ENCODE assay signal across 14 cellular contexts in the genomic region with DNA sequence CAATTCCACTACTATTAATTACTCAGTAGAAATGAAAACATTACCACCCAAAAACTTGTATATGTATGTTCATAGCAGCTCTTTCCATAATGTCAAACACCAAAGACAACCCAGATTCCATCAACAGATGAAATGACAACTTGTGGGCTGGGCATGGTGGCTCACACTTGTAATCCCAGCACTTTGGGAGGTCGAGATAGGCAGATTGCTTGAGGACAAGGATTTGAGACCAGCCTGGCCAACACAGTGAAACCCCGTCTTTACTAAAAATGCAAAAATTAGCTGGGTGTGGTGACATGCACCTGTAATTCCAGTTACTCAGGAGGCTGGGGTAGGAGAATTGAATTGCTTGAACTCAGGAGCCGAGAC. TPM values are rescaled to one million over a fixed set of nuclear protein-coding genes. Genes with fewer than 3 reads are reported as not detected.
DNase-seq lines count a peak whose midpoint lies in the region; ATAC-seq, FAIRE-seq and TF ChIP-seq lines count a peak whose summit lies in the region.
"Had no signal": no experiment of that assay in that cellular context is flagged by ENCODE, and none has a peak within 500 bp of the region (broad histone marks: within the 10 kb centered on the region; RNA-seq: fewer than 3 reads in every experiment).

No MANE protein-coding gene starts in this region.

- dilution Hi-C loops in mammary epithelial cell (cut with HindIII; ENCODE audit: low sequenced_read_pairs) (no loop called here), keratinocyte (cut with MboI; ENCODE audit: extremely low pct_ligation_motif_present, low sequenced_read_pairs) (no loop called here)

- H2AFZ ChIP-seq in mammary epithelial cell (ENCODE audit: low read depth, low read length) (no peak overlapping the region), keratinocyte (ENCODE audit: control insufficient read depth, low read length) (no peak overlapping the region)

- TF ChIP-seq EP300 in stomach (IDR thresholded peaks at IDR 0.05), result no peak

- H3K27me3 Mint-ChIP-seq in MCF 10A (ENCODE audit: insufficient read depth, unreplicated experiment), result no peaks in the 10 kb centered on the region
- no peaks in the 10 kb centered on the region for H3K27me3 Mint-ChIP-seq in T-helper 17 cell

- H3K9me3 Mint-ChIP-seq in MCF 10A (ENCODE audit: unreplicated experiment), result no peaks in the 10 kb centered on the region

- no peaks in the 10 kb centered on the region for H3K9me1 ChIP-seq in keratinocyte (ENCODE audit: control insufficient read depth, extremely low read depth, insufficient read depth, low read length)

- intact Hi-C loops in MCF 10A (cut with micrococcal nuclease), result no loop called here
- intact Hi-C loops in mammary epithelial cell (cut with micrococcal nuclease), result no loop called here
- intact Hi-C loops in stomach (cut with DNase I; ENCODE audit: low total_unique reads), result no loop called here

- no peak overlapping the region for H3K27ac ChIP-seq in mammary epithelial cell (ENCODE audit: insufficient read depth, low read depth, low read length)
- peak overlapping the region; percentile 36 for H3K27ac ChIP-seq in keratinocyte (ENCODE audit: control insufficient read depth, insufficient read depth, low read length)
- peak overlapping the region; percentile 42 to 81 (median 73) for H3K27ac ChIP-seq in stomach

- no peak for DNase-seq in MCF 10A (ENCODE audit: unreplicated experiment)
- DNase-seq in mammary epithelial cell, result no peak
- DNase-seq in T-helper 17 cell, result no peak
- DNase-seq in keratinocyte (ENCODE audit: low read depth, low spot score), result no peak
- DNase-seq in stomach, result no peak
- no peak for DNase-seq in AG08395 (ENCODE audit: low spot score)
- DNase-seq in NCI-H2029 treated with DMSO at 0.1 percent for 48 hours (lab: John Stamatoyannopoulos, UW), result no peak
- DNase-seq: DMS 273 treated with DMSO at 0.1 percent for 48 hours; effector CD4-positive, alpha-beta T cell; H7 had no signal

- POLR2A ChIA-PET in MCF 10A (lab: Yijun Ruan, JAX), result interaction anchor here (0.6 to 1.2 kb wide), 4 partner anchors 10 to 1151 kb away, joined by 3 to 6 read pairs (median 3); partner anchors contain the start of gene UIMC1

- no peak for TF ChIP-seq POLR2A in stomach (IDR thresholded peaks at IDR 0.05)

- H3K4me3 ChIP-seq in mammary epithelial cell (replicated peaks in 1 of 3; ENCODE audit: insufficient read depth in 1 of 3, low read depth in 2 of 3, low read length in 3 of 3), result no peak overlapping the region
- no peak overlapping the region for H3K4me3 ChIP-seq in keratinocyte (ENCODE audit: control insufficient read depth in 2 of 3, extremely low read depth in 1 of 3, insufficient read depth in 2 of 3, low read depth in 1 of 3, low read length in 3 of 3)
- no peak overlapping the region for H3K4me3 ChIP-seq in stomach
- H3K4me3 ChIP-seq: thoracic aorta had no signal

- TF ChIP-seq CTCF in MCF 10A (IDR thresholded peaks at IDR 0.05; ENCODE audit: unreplicated experiment), result no peak
- TF ChIP-seq CTCF in mammary epithelial cell (conservative IDR thresholded peaks at IDR 0.05 in 1 of 2, IDR thresholded peaks at IDR 0.05 in 1 of 2; ENCODE audit: extremely low read depth in 1 of 2, insufficient read depth in 1 of 2, low read depth in 1 of 2, low read length in 2 of 2), result no peak
- no peak for TF ChIP-seq CTCF in keratinocyte (optimal IDR thresholded peaks at IDR 0.05 in 1 of 3, IDR thresholded peaks at IDR 0.05 in 1 of 3, conservative IDR thresholded peaks at IDR 0.05 in 1 of 3; ENCODE audit: extremely low read depth in 1 of 3, insufficient read depth in 2 of 3, low read length in 3 of 3)
- TF ChIP-seq CTCF in stomach (IDR thresholded peaks at IDR 0.05), result no peak

- WGBS in mammary epithelial cell (ENCODE audit: low coverage, missing lambda C conversion rate), result 97% methylated on average over 3 of the region's 3 CpGs
- WGBS in stomach, 5 donors, result 66 to 87% (median 82%) methylated on average over 3 of the region's 3 CpGs

- H3K4me2 ChIP-seq in mammary epithelial cell (ENCODE audit: insufficient read depth, low read depth, low read length) (no peak overlapping the region), keratinocyte (ENCODE audit: control insufficient read depth, extremely low read depth, insufficient read depth, low read depth, low read length) (no peak overlapping the region)

- BruUV-seq in MCF 10A (replicated peaks; lab: Mats Ljungman, UMichigan) (no TSS peak), mammary epithelial cell (replicated peaks; lab: Mats Ljungman, UMichigan) (no TSS peak)

- H3K36me3 ChIP-seq in mammary epithelial cell (ENCODE audit: insufficient read depth, low read length) (no peaks in the 10 kb centered on the region), keratinocyte (ENCODE audit: control insufficient read depth in 2 of 2, extremely low read depth in 1 of 2, insufficient read depth in 2 of 2, low read length in 2 of 2) (no peaks in the 10 kb centered on the region), stomach (peaks cover 0 to 3% (median 0%) of the 10 kb centered on the region in 4 donors)
- H3K36me3 ChIP-seq: thoracic aorta had no signal

- CTCF ChIA-PET in MCF 10A (lab: Yijun Ruan, JAX) (interaction anchor here (0.7 to 1.0 kb wide), 3 partner anchors 10 to 1451 kb away, joined by 3 read pairs; no protein-coding TSS in a partner anchor), mammary epithelial cell (lab: Charles Lee; ENCODE audit: low non-redundant PET) (no interaction called here)

- no peaks in the 10 kb centered on the region for H3K27me3 ChIP-seq in mammary epithelial cell (ENCODE audit: insufficient read depth, low read length)
- H3K27me3 ChIP-seq in keratinocyte (ENCODE audit: control insufficient read depth, extremely low read depth, insufficient read depth, low read length), result no peaks in the 10 kb centered on the region
- H3K27me3 ChIP-seq in stomach, result no peaks in the 10 kb centered on the region

- H3K4me1 ChIP-seq in mammary epithelial cell (ENCODE audit: insufficient read depth, low read length) (peaks cover 12% of the 10 kb centered on the region), keratinocyte (ENCODE audit: control insufficient read depth, extremely low read depth, insufficient read depth, low read length) (peaks cover 12% of the 10 kb centered on the region), stomach (peaks cover 5 to 65% (median 24%) of the 10 kb centered on the region in 4 donors)

- H4K20me1 ChIP-seq in mammary epithelial cell (ENCODE audit: insufficient read depth, low read length) (peaks cover 4% of the 10 kb centered on the region), keratinocyte (ENCODE audit: control insufficient read depth, extremely low read depth, insufficient read depth, low read length) (peaks cover 25% of the 10 kb centered on the region)

- H3K9ac ChIP-seq in mammary epithelial cell (ENCODE audit: insufficient read depth, low read length) (no peak overlapping the region), keratinocyte (ENCODE audit: control insufficient read depth, extremely low read depth, insufficient read depth, low read length) (no peak overlapping the region)

- H3K4me3 Mint-ChIP-seq in MCF 10A (ENCODE audit: unreplicated experiment) (no peak overlapping the region), T-helper 17 cell (no peak overlapping the region)
- H3K4me3 Mint-ChIP-seq: WTC11 had no signal

- H3K9me3 ChIP-seq in mammary epithelial cell (replicated peaks; ENCODE audit: insufficient read depth, low read length) (no peaks in the 10 kb centered on the region), T-helper 17 cell (ENCODE audit: control insufficient read depth, low read length, poor library complexity, severe bottlenecking) (peaks cover 5% of the 10 kb centered on the region), keratinocyte (ENCODE audit: control insufficient read depth, low read depth, low read length) (no peaks in the 10 kb centered on the region), stomach (no peaks in the 10 kb centered on the region)

- in situ Hi-C loops in mammary epithelial cell (cut with MboI; ENCODE audit: low sequenced_read_pairs in 2 of 2), result no loop called here

- FAIRE-seq in keratinocyte (lab: Jason Lieb, UNC), result no peak

- H3K27ac Mint-ChIP-seq in MCF 10A (ENCODE audit: low read depth, unreplicated experiment) (peak overlapping the region; percentile 59), T-helper 17 cell (peak overlapping the region; percentile 14)
- H3K27ac Mint-ChIP-seq: WTC11 had no signal

- ATAC-seq in T-helper 17 cell, result no peak
- no peak for ATAC-seq in HG02610 (IDR thresholded peaks at IDR 0.05; ENCODE audit: unreplicated experiment)
- ATAC-seq: SK-N-SH treated with all-trans-retinoic acid at 6 μM for 48 hours, WTC11 had no signal

- H3K36me3 Mint-ChIP-seq in MCF 10A (ENCODE audit: insufficient read depth, unreplicated experiment) (peaks cover 24% of the 10 kb centered on the region), T-helper 17 cell (ENCODE audit: low read depth) (no peaks in the 10 kb centered on the region)

- H3K79me2 ChIP-seq in mammary epithelial cell (ENCODE audit: insufficient read depth, low read length) (peaks cover 97% of the 10 kb centered on the region), keratinocyte (ENCODE audit: control insufficient read depth, insufficient read depth, low read length) (peaks cover 96% of the 10 kb centered on the region)

- peaks cover 41% of the 10 kb centered on the region for H3K4me1 Mint-ChIP-seq in MCF 10A (ENCODE audit: insufficient read depth, unreplicated experiment)
- H3K4me1 Mint-ChIP-seq in T-helper 17 cell, result peaks cover 25% of the 10 kb centered on the region

RNA-seq across cellular contexts. Expression of gene UIMC1, which starts 11.5 kb away (rescaled TPM):
- 79.3 and 96.3 TPM in 2 replicates for total RNA-seq in MCF 10A (2022)
- 10 to 100 TPM; 24.8 to 47.0 TPM for total RNA-seq in mammary epithelial cell
- 16.5 TPM for polyA plus RNA-seq in mammary epithelial cell
- polyA minus RNA-seq in mammary epithelial cell, result 41.6 TPM
- total RNA-seq in T-helper 17 cell, result 10 to 100 TPM; 57.6 to 65.3 TPM
- polyA plus RNA-seq in keratinocyte, result 15.7 to 29.0 TPM (median 22.5 TPM) in 3 replicates
- 64.1 TPM for polyA plus RNA-seq in keratinocyte (2011; ENCODE audit: low read depth)
- polyA plus RNA-seq in keratinocyte (2011; cell fraction: cytosol; rRNA removed), result 17.1 and 27.9 TPM in 2 replicates
- polyA plus RNA-seq in keratinocyte (2011; cell fraction: nucleus; rRNA removed), result 33.0 and 37.0 TPM in 2 replicates
- 20.1 and 24.1 TPM in 2 replicates for polyA plus RNA-seq in keratinocyte (2012; ENCODE audit: low replicate concordance)
- 3.5 to 28.8 TPM (median 23.1 TPM) in 3 replicates for polyA minus RNA-seq in keratinocyte
- 10.4 TPM for polyA minus RNA-seq in keratinocyte (2011; cell fraction: cytosol; rRNA and poly(A)+ RNA removed)
- 12.0 and 30.9 TPM in 2 replicates for polyA minus RNA-seq in keratinocyte (2011; cell fraction: nucleus; rRNA and poly(A)+ RNA removed)
- 10 to 100 TPM; 11.6 to 81.7 (median 44.5) TPM for total RNA-seq in stomach
- polyA plus RNA-seq in stomach, result 10 to 100 TPM; 17.9 to 27.3 (median 23.8) TPM

RNA-seq across cellular contexts. Expression of gene ZNF346, which starts 27.4 kb away (rescaled TPM):
- total RNA-seq in MCF 10A (2022), result 32.5 and 36.6 TPM in 2 replicates
- total RNA-seq in mammary epithelial cell, result 10 to 100 TPM; 16.0 to 16.9 TPM
- polyA plus RNA-seq in mammary epithelial cell, result 14.4 TPM
- 6.7 TPM for polyA minus RNA-seq in mammary epithelial cell
- total RNA-seq in T-helper 17 cell, result 10 to 100 TPM; 14.9 to 18.4 TPM
- polyA plus RNA-seq in keratinocyte, result 9.0 to 12.7 TPM (median 9.5 TPM) in 3 replicates
- 5.8 TPM for polyA plus RNA-seq in keratinocyte (2011; ENCODE audit: low read depth)
- polyA plus RNA-seq in keratinocyte (2011; cell fraction: cytosol; rRNA removed), result 10.4 and 10.6 TPM in 2 replicates
- 15.6 and 17.0 TPM in 2 replicates for polyA plus RNA-seq in keratinocyte (2011; cell fraction: nucleus; rRNA removed)
- polyA plus RNA-seq in keratinocyte (2012; ENCODE audit: low replicate concordance), result 4.9 and 8.6 TPM in 2 replicates
- polyA minus RNA-seq in keratinocyte, result 10.9 to 16.8 TPM (median 11.3 TPM) in 3 replicates
- 16.1 TPM for polyA minus RNA-seq in keratinocyte (2011; cell fraction: cytosol; rRNA and poly(A)+ RNA removed)
- polyA minus RNA-seq in keratinocyte (2011; cell fraction: nucleus; rRNA and poly(A)+ RNA removed), result 10.9 and 16.4 TPM in 2 replicates
- total RNA-seq in stomach, result 100 to 1,000 TPM in 1 of 5 donors, 10 to 100 TPM in 4; 14.7 to 122 (median 25.7) TPM
- 1 to 10 TPM; 4.7 to 5.3 (median 5.0) TPM for polyA plus RNA-seq in stomach
